1 cellular context compared by ENCODE assay signal in genomic region chr14:103872492-103873113, GRCh38.
TF ChIP-seq lines count a peak whose summit lies in the region.

No MANE protein-coding gene starts in this region.

TF ChIP-seq in GM23338, 12 proteins besides CTCF, POLR2A, EP300 and RAD21 (continued from another document):
- TF ChIP-seq, protein P1, sequence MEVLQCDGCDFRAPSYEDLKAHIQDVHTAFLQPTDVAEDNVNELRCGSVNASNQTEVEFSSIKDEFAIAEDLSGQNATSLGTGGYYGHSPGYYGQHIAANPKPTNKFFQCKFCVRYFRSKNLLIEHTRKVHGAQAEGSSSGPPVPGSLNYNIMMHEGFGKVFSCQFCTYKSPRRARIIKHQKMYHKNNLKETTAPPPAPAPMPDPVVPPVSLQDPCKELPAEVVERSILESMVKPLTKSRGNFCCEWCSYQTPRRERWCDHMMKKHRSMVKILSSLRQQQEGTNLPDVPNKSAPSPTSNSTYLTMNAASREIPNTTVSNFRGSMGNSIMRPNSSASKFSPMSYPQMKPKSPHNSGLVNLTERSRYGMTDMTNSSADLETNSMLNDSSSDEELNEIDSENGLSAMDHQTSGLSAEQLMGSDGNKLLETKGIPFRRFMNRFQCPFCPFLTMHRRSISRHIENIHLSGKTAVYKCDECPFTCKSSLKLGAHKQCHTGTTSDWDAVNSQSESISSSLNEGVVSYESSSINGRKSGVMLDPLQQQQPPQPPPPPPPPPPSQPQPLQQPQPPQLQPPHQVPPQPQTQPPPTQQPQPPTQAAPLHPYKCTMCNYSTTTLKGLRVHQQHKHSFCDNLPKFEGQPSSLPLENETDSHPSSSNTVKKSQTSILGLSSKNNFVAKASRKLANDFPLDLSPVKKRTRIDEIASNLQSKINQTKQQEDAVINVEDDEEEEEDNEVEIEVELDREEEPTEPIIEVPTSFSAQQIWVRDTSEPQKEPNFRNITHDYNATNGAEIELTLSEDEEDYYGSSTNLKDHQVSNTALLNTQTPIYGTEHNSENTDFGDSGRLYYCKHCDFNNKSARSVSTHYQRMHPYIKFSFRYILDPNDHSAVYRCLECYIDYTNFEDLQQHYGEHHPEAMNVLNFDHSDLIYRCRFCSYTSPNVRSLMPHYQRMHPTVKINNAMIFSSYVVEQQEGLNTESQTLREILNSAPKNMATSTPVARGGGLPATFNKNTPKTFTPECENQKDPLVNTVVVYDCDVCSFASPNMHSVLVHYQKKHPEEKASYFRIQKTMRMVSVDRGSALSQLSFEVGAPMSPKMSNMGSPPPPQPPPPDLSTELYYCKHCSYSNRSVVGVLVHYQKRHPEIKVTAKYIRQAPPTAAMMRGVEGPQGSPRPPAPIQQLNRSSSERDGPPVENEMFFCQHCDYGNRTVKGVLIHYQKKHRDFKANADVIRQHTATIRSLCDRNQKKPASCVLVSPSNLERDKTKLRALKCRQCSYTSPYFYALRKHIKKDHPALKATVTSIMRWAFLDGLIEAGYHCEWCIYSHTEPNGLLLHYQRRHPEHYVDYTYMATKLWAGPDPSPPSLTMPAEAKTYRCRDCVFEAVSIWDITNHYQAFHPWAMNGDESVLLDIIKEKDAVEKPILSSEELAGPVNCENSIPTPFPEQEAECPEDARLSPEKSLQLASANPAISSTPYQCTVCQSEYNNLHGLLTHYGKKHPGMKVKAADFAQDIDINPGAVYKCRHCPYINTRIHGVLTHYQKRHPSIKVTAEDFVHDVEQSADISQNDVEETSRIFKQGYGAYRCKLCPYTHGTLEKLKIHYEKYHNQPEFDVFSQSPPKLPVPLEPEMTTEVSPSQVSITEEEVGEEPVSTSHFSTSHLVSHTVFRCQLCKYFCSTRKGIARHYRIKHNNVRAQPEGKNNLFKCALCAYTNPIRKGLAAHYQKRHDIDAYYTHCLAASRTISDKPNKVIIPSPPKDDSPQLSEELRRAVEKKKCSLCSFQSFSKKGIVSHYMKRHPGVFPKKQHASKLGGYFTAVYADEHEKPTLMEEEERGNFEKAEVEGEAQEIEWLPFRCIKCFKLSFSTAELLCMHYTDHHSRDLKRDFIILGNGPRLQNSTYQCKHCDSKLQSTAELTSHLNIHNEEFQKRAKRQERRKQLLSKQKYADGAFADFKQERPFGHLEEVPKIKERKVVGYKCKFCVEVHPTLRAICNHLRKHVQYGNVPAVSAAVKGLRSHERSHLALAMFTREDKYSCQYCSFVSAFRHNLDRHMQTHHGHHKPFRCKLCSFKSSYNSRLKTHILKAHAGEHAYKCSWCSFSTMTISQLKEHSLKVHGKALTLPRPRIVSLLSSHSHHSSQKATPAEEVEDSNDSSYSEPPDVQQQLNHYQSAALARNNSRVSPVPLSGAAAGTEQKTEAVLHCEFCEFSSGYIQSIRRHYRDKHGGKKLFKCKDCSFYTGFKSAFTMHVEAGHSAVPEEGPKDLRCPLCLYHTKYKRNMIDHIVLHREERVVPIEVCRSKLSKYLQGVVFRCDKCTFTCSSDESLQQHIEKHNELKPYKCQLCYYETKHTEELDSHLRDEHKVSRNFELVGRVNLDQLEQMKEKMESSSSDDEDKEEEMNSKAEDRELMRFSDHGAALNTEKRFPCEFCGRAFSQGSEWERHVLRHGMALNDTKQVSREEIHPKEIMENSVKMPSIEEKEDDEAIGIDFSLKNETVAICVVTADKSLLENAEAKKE (CRISPR knock-in tag; IDR thresholded peaks at IDR 0.05): no peak
- no peak for TF ChIP-seq EZH2phosphoT487 (IDR thresholded peaks at IDR 0.05; ENCODE audit: unreplicated experiment)
- TF ChIP-seq STAT1 (IDR thresholded peaks at IDR 0.05; ENCODE audit: unreplicated experiment): no peak
- TF ChIP-seq JUNB (IDR thresholded peaks at IDR 0.05; ENCODE audit: unreplicated experiment): no peak
- TF ChIP-seq NANOG (IDR thresholded peaks at IDR 0.05; ENCODE audit: borderline replicate concordance): no peak
- no peak for TF ChIP-seq POLR2AphosphoS5 (IDR thresholded peaks at IDR 0.05; ENCODE audit: low read depth)
- TF ChIP-seq ETS1 (IDR thresholded peaks at IDR 0.05): no peak
- TF ChIP-seq ZNF331 (CRISPR knock-in tag; IDR thresholded peaks at IDR 0.05; ENCODE audit: low read depth): no peak
